In the genomic region with DNA sequence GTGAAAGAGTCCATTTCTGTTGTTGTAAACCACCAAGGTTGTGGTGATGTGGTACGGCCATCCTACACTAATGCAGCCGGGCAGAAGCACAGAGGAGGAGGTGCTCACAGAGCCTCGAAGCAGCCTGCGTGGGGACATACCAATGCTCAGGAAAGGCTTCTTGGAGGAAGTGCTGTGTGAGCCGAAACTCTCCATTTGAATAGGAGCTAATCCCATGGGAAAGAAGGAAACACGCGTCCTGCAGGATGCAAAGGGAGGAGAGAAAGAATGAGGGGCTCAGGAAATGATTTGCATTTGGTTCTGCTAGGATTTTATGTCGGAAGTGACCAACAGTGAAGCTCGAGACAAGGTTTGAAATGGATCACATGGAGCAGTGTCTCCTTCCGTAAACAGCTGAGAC, we compare ENCODE assay signal across 17 cellular contexts.
"Had no signal": no experiment of that assay in that cellular context is flagged by ENCODE, and none has a peak within 500 bp of the region (broad histone marks: within the 10 kb centered on the region; RNA-seq: fewer than 3 reads in every experiment).

No MANE protein-coding gene starts in this region.

- H3K27ac ChIP-seq: esophagus squamous epithelium, gastroesophageal sphincter, stomach, thoracic aorta, transverse colon had no signal

- H3K27me3 ChIP-seq: esophagus squamous epithelium, gastroesophageal sphincter, stomach, transverse colon had no signal

- ATAC-seq: gastroesophageal sphincter; left lobe of liver; mucosa of descending colon; naive thymus-derived CD8-positive, alpha-beta T cell; right cardiac atrium had no signal

- H3K4me3 Mint-ChIP-seq: naive thymus-derived CD8-positive, alpha-beta T cell had no signal

- H3K27ac Mint-ChIP-seq: naive thymus-derived CD8-positive, alpha-beta T cell had no signal

- H3K36me3 ChIP-seq: esophagus squamous epithelium, gastroesophageal sphincter, stomach, thoracic aorta, transverse colon had no signal

- DNase-seq: effector memory CD4-positive, alpha-beta T cell; esophagus squamous epithelium; foreskin fibroblast; glutamatergic neuron; mammary epithelial cell; mucosa of descending colon; naive thymus-derived CD8-positive, alpha-beta T cell; right cardiac atrium; small intestine; stimulated activated CD4-positive, alpha-beta T cell treated with anti-CD3 and anti-CD28 coated beads, Interleukin-12 subunit alpha, Interleukin-12 subunit beta, amount 100 ng/mL, for 4 hours; stimulated activated naive CD4-positive, alpha-beta T cell; stomach; substantia nigra; transverse colon had no signal

- H3K4me3 ChIP-seq: esophagus squamous epithelium, gastroesophageal sphincter, mucosa of descending colon, stomach, thoracic aorta, transverse colon had no signal

- H3K36me3 Mint-ChIP-seq: naive thymus-derived CD8-positive, alpha-beta T cell had no signal

- H3K4me1 ChIP-seq: esophagus squamous epithelium, gastroesophageal sphincter, stomach, transverse colon had no signal

- H3K27me3 Mint-ChIP-seq: naive thymus-derived CD8-positive, alpha-beta T cell had no signal

- H3K4me1 Mint-ChIP-seq: naive thymus-derived CD8-positive, alpha-beta T cell had no signal
